Comparison of ENCODE assay signal across 8 cellular contexts in the genomic region with DNA sequence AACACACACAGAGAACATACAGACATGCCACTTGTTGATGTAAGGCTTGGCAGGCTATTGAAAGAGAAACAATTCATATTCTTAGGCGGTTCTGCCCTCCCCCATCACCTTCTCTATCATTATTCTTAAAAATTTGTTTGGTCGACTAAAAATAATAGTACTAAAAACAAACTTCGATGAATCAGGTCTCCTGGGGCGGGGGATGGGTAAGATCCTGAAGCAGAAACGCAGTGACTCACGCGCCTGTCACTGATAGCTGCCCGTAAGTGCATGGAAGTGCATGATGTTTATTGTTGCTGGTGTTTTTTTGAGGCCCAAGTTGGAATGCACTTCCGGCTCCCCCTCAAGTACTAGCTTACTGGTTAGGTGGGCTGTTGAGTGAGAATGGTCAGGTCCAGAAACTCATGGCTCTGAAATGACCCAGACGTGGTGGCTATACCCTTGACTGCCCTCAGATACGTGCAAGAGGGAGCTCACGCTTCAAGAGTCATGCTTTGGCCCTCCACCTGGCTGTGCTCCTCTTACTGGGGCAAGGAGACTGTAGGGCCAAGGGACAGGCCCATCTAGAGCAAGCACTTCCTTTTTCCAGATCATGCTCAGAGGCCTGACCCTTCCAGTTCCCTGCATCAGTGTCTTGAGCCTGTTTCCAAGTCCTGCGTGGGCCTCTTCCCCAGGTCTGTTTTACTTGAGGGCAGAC. TPM values are rescaled to one million over a fixed set of nuclear protein-coding genes. Genes with fewer than 3 reads are reported as not detected.
DNase-seq lines count a peak whose midpoint lies in the region; ATAC-seq, FAIRE-seq and TF ChIP-seq lines count a peak whose summit lies in the region.

No MANE protein-coding gene starts in this region.

- peak overlapping the region; percentile 41 to 51 for H3K4me3 Mint-ChIP-seq in activated T-cell treated with anti-CD3 and anti-CD28 coated beads, Interleukin-2, amount 50 U/mL, for 72 hours

- TF ChIP-seq CTCF in A673 (conservative IDR thresholded peaks at IDR 0.05; ENCODE audit: low read depth, low read length), result no peak
- TF ChIP-seq CTCF in omental fat pad (IDR thresholded peaks at IDR 0.05), result no peak

- peaks cover 5 to 6% of the 10 kb centered on the region in 2 donors for H3K36me3 Mint-ChIP-seq in activated T-cell treated with anti-CD3 and anti-CD28 coated beads, Interleukin-2, amount 50 U/mL, for 72 hours (ENCODE audit: insufficient read depth in 2 of 2)

- peaks cover 90% of the 10 kb centered on the region for H3K4me1 Mint-ChIP-seq in activated T-cell treated with anti-CD3 and anti-CD28 coated beads, Interleukin-2, amount 50 U/mL, for 72 hours (ENCODE audit: low read depth)

- peak overlapping the region; percentile 17 for H3K27ac Mint-ChIP-seq in activated T-cell treated with anti-CD3 and anti-CD28 coated beads, Interleukin-2, amount 50 U/mL, for 72 hours

- H3K9me3 Mint-ChIP-seq in activated T-cell treated with anti-CD3 and anti-CD28 coated beads, Interleukin-2, amount 50 U/mL, for 72 hours, result no peaks in the 10 kb centered on the region

- TF ChIP-seq POLR2A in GM12891 (IDR thresholded peaks at IDR 0.05; ENCODE audit: low read depth, low read length), result peak; percentile 32; the same call in 1 of the 2 replicates

- POLR2A ChIA-PET in A673 (lab: Charles Lee; ENCODE audit: low non-redundant PET), result no interaction called here

- DNase-seq in GM12891 (ENCODE audit: insufficient read length, low spot score) (no peak), A673 (ENCODE audit: low spot score) (no peak), omental fat pad (ENCODE audit: low spot score) (no peak)
- peak; percentile 62 to 63 for DNase-seq in activated T-cell treated with anti-CD3 and anti-CD28 coated beads, Interleukin-2, amount 50 U/mL, for 72 hours

- peak; percentile 44 for ATAC-seq in HG03108 (IDR thresholded peaks at IDR 0.05; ENCODE audit: unreplicated experiment)
- ATAC-seq in activated T-cell treated with anti-CD3 and anti-CD28 coated beads, Interleukin-2, amount 50 U/mL, for 72 hours (replicated peaks in 1 of 2), result peak in 1 of 2 donors; percentile 32
- ATAC-seq in GM19035 (IDR thresholded peaks at IDR 0.05; ENCODE audit: unreplicated experiment), result no peak
- no peak for ATAC-seq in omental fat pad (ENCODE audit: low FRiP score)
- ATAC-seq in GM21529 (IDR thresholded peaks at IDR 0.05; ENCODE audit: unreplicated experiment), result no peak

- BruUV-seq in A673 (replicated peaks; lab: Mats Ljungman, UMichigan), result no TSS peak

- intact Hi-C loops in A673 (cut with micrococcal nuclease; ENCODE audit: unreplicated experiment), result no loop called here

- peak; percentile 85 for FAIRE-seq in GM12891 (lab: Jason Lieb, UNC)

- H3K4me3 ChIP-seq in mesodermal cell (ENCODE audit: extremely low read depth, insufficient read depth, low read length, poor library complexity, severe bottlenecking) (no peak overlapping the region), A673 (ENCODE audit: low read depth, low read length, poor library complexity, severe bottlenecking) (no peak overlapping the region)

- H3K27ac ChIP-seq in mesodermal cell (ENCODE audit: low read depth, low read length, severe bottlenecking) (peak overlapping the region; percentile 76), A673 (ENCODE audit: low read depth, low read length, poor library complexity, severe bottlenecking) (no peak overlapping the region)

- peaks cover 2% of the 10 kb centered on the region for H3K9me3 ChIP-seq in mesodermal cell (ENCODE audit: control insufficient read depth, low read length)
- H3K9me3 ChIP-seq in A673 (ENCODE audit: low read depth, low read length, poor library complexity, severe bottlenecking), result no peaks in the 10 kb centered on the region

- no peaks in the 10 kb centered on the region for H3K27me3 Mint-ChIP-seq in activated T-cell treated with anti-CD3 and anti-CD28 coated beads, Interleukin-2, amount 50 U/mL, for 72 hours (ENCODE audit: low read depth)

- 75 to 79% methylated on average over 10 of the region's 13 CpGs for WGBS in mesodermal cell (ENCODE audit: insufficient coverage in 2 of 2), 2 experiments

- peaks cover 30% of the 10 kb centered on the region for H3K36me3 ChIP-seq in mesodermal cell (ENCODE audit: control insufficient read depth, insufficient read depth, low read length)
- H3K36me3 ChIP-seq in A673 (ENCODE audit: insufficient read depth, low read length, poor library complexity, severe bottlenecking), result no peaks in the 10 kb centered on the region

- no peaks in the 10 kb centered on the region for H3K27me3 ChIP-seq in A673 (replicated peaks; ENCODE audit: insufficient read depth, low read depth, low read length, poor library complexity)

- H3K4me1 ChIP-seq in mesodermal cell (ENCODE audit: control insufficient read depth, insufficient read depth, low read length, poor library complexity, severe bottlenecking) (peaks cover 74% of the 10 kb centered on the region), A673 (ENCODE audit: insufficient read depth, low read length, poor library complexity, severe bottlenecking) (peaks cover 21% of the 10 kb centered on the region)

- CTCF ChIA-PET in A673 (lab: Charles Lee), result no interaction called here

TF ChIP-seq in GM12891, 5 proteins besides CTCF, POLR2A, EP300 and RAD21:
- TF ChIP-seq PAX5 (IDR thresholded peaks at IDR 0.05; ENCODE audit: insufficient read depth, low read length, severe bottlenecking) (peak; percentile 85), POLR2AphosphoS5 (IDR thresholded peaks at IDR 0.05; ENCODE audit: low read depth, low read length) (peak; percentile 73), TAF1 (IDR thresholded peaks at IDR 0.05; ENCODE audit: low read depth, low read length) (no peak), SPI1 (IDR thresholded peaks at IDR 0.05; ENCODE audit: low read depth, low read length) (peak; percentile 96), POU2F2 (IDR thresholded peaks at IDR 0.05; ENCODE audit: low read depth, low read length) (no peak)

RNA-seq across cellular contexts. Expression of a gene that starts 10.9 kb away (rescaled TPM):
- polyA plus RNA-seq in GM12891 (2012; ENCODE audit: low read depth, missing spikeins), result 36.4 TPM
- total RNA-seq in activated T-cell treated with anti-CD3 and anti-CD28 coated beads, Interleukin-2, amount 50 U/mL, for 72 hours, result 10 to 100 TPM; 47.4 to 68.9 TPM
- polyA plus RNA-seq in mesodermal cell (2013, experiment 1 of 2), result 38.8 TPM
- polyA plus RNA-seq in mesodermal cell (2013, experiment 2 of 2), result 36.1 TPM
- total RNA-seq in A673 (2021) (31.0 and 43.0 TPM in 2 replicates), omental fat pad (10 to 100 TPM; 30.9 to 58.1 (median 49.9) TPM)

Comparison
In these comparisons a context has a peak if more than half of its experiments do, and no peak if none do; other contexts are left out.
1. DNase-seq: peak in activated T-cell treated with anti-CD3 and anti-CD28 coated beads, Interleukin-2, amount 50 U/mL, for 72 hours (2 of 2); none in GM12891 (single experiment), A673 (single experiment) and omental fat pad (single experiment).